ENCODE assay signal across 17 cellular contexts in genomic region chr21:27831177-27831576, GRCh38.
DNase-seq lines count a peak whose midpoint lies in the region; ATAC-seq, FAIRE-seq and TF ChIP-seq lines count a peak whose summit lies in the region.
"Had no signal": no experiment of that assay in that cellular context is flagged by ENCODE, and none has a peak within 500 bp of the region (broad histone marks: within the 10 kb centered on the region; RNA-seq: fewer than 3 reads in every experiment).

No MANE protein-coding gene starts in this region.

- TF ChIP-seq CTCF in D721Med (IDR thresholded peaks at IDR 0.05; ENCODE audit: insufficient read depth, missing control alignments): no peak
- TF ChIP-seq CTCF in smooth muscle cell (IDR thresholded peaks at IDR 0.05; ENCODE audit: borderline replicate concordance, insufficient read depth, poor library complexity, severe bottlenecking): no peak

- H3K4me3 ChIP-seq in SJCRH30: no peak overlapping the region
- H3K4me3 ChIP-seq in smooth muscle cell: no peak overlapping the region
- H3K4me3 ChIP-seq in right cardiac atrium (ENCODE audit: low read length): no peak overlapping the region

- H2AFZ ChIP-seq in smooth muscle cell (ENCODE audit: low read depth): no peak overlapping the region

- H4K20me1 ChIP-seq in smooth muscle cell (ENCODE audit: low read depth): no peaks in the 10 kb centered on the region

- H3K27ac ChIP-seq in SJCRH30 (peak overlapping the region; percentile 29), smooth muscle cell (ENCODE audit: low read depth) (peak overlapping the region; percentile 85), right cardiac atrium (ENCODE audit: low read length) (no peak overlapping the region)

- intact Hi-C loops in right cardiac atrium (cut with DNase I): no loop called here

- H3K36me3 ChIP-seq in SJCRH30 (no peaks in the 10 kb centered on the region), smooth muscle cell (ENCODE audit: low read depth) (no peaks in the 10 kb centered on the region)
- H3K36me3 ChIP-seq: BE2C had no signal

- H3K4me2 ChIP-seq in smooth muscle cell: peak overlapping the region; percentile 77

- no peak overlapping the region for H3K9ac ChIP-seq in smooth muscle cell (ENCODE audit: low read depth)

- 50% methylated on average over 1 of the region's 1 CpG for WGBS in smooth muscle cell (ENCODE audit: low lambda C conversion rate)
- WGBS in right cardiac atrium: 33% methylated on average over 1 of the region's 1 CpG

- DNase-seq in D721Med (ENCODE audit: insufficient read length, low spot score): no peak
- peak in 1 of 2 experiments; percentile 59 for DNase-seq in SJCRH30
- peak; percentile 30 for DNase-seq in fibroblast of the conjunctiva (ENCODE audit: low read depth)
- no peak for DNase-seq in smooth muscle cell (lab: John Stamatoyannopoulos, UW; ENCODE audit: unreplicated experiment)
- no peak for DNase-seq in NCI-H1930 (lab: John Stamatoyannopoulos, UW)
- DNase-seq in right cardiac atrium: no peak
- DNase-seq: BE2C; C1 segment of cervical spinal cord; CD4-positive, CD25-positive, alpha-beta regulatory T cell; CD8-positive, alpha-beta memory T cell; COR-L47; GDM1; GOT3; H7; HFFc6 had no signal

- H3K27me3 ChIP-seq in SJCRH30 (no peaks in the 10 kb centered on the region), smooth muscle cell (ENCODE audit: low read depth) (no peaks in the 10 kb centered on the region), right cardiac atrium (ENCODE audit: control insufficient read depth, insufficient read depth) (no peaks in the 10 kb centered on the region)
- H3K27me3 ChIP-seq: BE2C had no signal

- peaks cover 18% of the 10 kb centered on the region for H3K4me1 ChIP-seq in SJCRH30
- no peaks in the 10 kb centered on the region for H3K4me1 ChIP-seq in smooth muscle cell (ENCODE audit: low read depth)
- no peaks in the 10 kb centered on the region for H3K4me1 ChIP-seq in right cardiac atrium (ENCODE audit: control insufficient read depth, insufficient read depth, low read length)
- H3K4me1 ChIP-seq: BE2C had no signal

- no peaks in the 10 kb centered on the region for H3F3A ChIP-seq in smooth muscle cell (ENCODE audit: low read depth)

- ATAC-seq in right cardiac atrium: no peak
- no peak for ATAC-seq in HG03432 (IDR thresholded peaks at IDR 0.05; ENCODE audit: unreplicated experiment)
- ATAC-seq: HCT116 had no signal

- peak; percentile 35 for FAIRE-seq in D721Med (lab: Jason Lieb, UNC)

- H3K79me2 ChIP-seq in smooth muscle cell (ENCODE audit: low read depth): no peaks in the 10 kb centered on the region

- H3K9me3 ChIP-seq in SJCRH30 (replicated peaks) (no peaks in the 10 kb centered on the region; the same call in 1 of the 2 replicates), smooth muscle cell (replicated peaks; ENCODE audit: low read depth) (no peaks in the 10 kb centered on the region), right cardiac atrium (ENCODE audit: control insufficient read depth, low read length) (no peaks in the 10 kb centered on the region)
- H3K9me3 ChIP-seq: BE2C had no signal
